Comparison of ENCODE assay signal across 8 cellular contexts in genomic region chr12:65741662-65742480, GRCh38.
DNase-seq lines count a peak whose midpoint lies in the region; ATAC-seq and TF ChIP-seq lines count a peak whose summit lies in the region.

No MANE protein-coding gene starts in this region.

- DNase-seq in AG04449 (ENCODE audit: low read depth, low spot score) (no peak), SK-N-SH (peak; percentile 40), coronary artery (ENCODE audit: low spot score) (no peak), left lobe of liver (ENCODE audit: low spot score) (no peak), OCI-M1 (lab: John Stamatoyannopoulos, UW) (no peak)
- peak; percentile 32 for DNase-seq in stimulated activated CD8-positive, alpha-beta memory T cell treated with anti-CD3 and anti-CD28 coated beads, Interleukin-4, amount 100 ng/mL, for 48 hours
- DNase-seq in effector CD4-positive, alpha-beta T cell = no peak

- no peak for TF ChIP-seq RAD21 in SK-N-SH (IDR thresholded peaks at IDR 0.05; ENCODE audit: low read length)

- H3F3A ChIP-seq in SK-N-SH (replicated peaks; ENCODE audit: insufficient read depth) = peaks cover 29% of the 10 kb centered on the region

- peak overlapping the region; percentile 64; the same call in 1 of the 2 replicates for H2AFZ ChIP-seq in SK-N-SH (ENCODE audit: low read depth)

- TF ChIP-seq CTCF in AG04449 (IDR thresholded peaks at IDR 0.05; ENCODE audit: insufficient read depth, low read length, missing control alignments) (no peak), SK-N-SH (IDR thresholded peaks at IDR 0.05) (0 out of 2 replicates have a peak, but pooled peaks have one; percentile 5), coronary artery (IDR thresholded peaks at IDR 0.05) (no peak)

- no peaks in the 10 kb centered on the region for H3K9me2 ChIP-seq in SK-N-SH

- CTCF ChIA-PET in AG04449 (lab: Yijun Ruan, JAX) = interaction anchor here (0.9 to 1.6 kb wide), 6 partner anchors 10 to 294 kb away, joined by 3 to 6 read pairs (median 3); no protein-coding TSS in a partner anchor
- CTCF ChIA-PET in SK-N-SH (lab: Yijun Ruan, JAX) = no interaction called here

- peak overlapping the region; percentile 95 for H3K4me2 ChIP-seq in SK-N-SH

- no peaks in the 10 kb centered on the region for H4K20me1 ChIP-seq in SK-N-SH (ENCODE audit: insufficient read depth)

- POLR2A ChIA-PET in AG04449 (lab: Yijun Ruan, JAX) = interaction anchor here (0.8 to 2.7 kb wide), 16 partner anchors 13 to 430 kb away, joined by 3 to 14 read pairs (median 3); partner anchors contain the start of gene HMGA2
- POLR2A ChIA-PET in SK-N-SH (lab: Yijun Ruan, JAX) = no interaction called here

- 2% methylated on average over 67 of the region's 83 CpGs for WGBS in SK-N-SH (ENCODE audit: low lambda C conversion rate)

- no peaks in the 10 kb centered on the region for H3K9me3 ChIP-seq in SK-N-SH

- peak overlapping the region; percentile 72 to 92 for H3K27ac ChIP-seq in SK-N-SH (ENCODE audit: low read depth in 2 of 2, low read length in 1 of 2)
- no peak overlapping the region for H3K27ac ChIP-seq in coronary artery

- no peaks in the 10 kb centered on the region for H3K27me3 ChIP-seq in SK-N-SH (ENCODE audit: insufficient read depth)

- TF ChIP-seq EP300 in SK-N-SH (IDR thresholded peaks at IDR 0.05; ENCODE audit: borderline replicate concordance in 1 of 2, low read depth in 1 of 2, low read length in 1 of 2) = no peak; a peak in 1 of 4 replicates

- H3K4me3 ChIP-seq in AG04449 (ENCODE audit: low read depth, low read length) = peak overlapping the region; percentile 64
- peak overlapping the region; percentile 63 to 78 for H3K4me3 ChIP-seq in SK-N-SH (ENCODE audit: low read depth in 2 of 2, low read length in 1 of 2)
- H3K4me3 ChIP-seq in coronary artery = peak overlapping the region; percentile 79

- 0 out of 2 replicates have a peak, but pooled peaks cover 5% of the 10 kb centered on the region for H3K79me2 ChIP-seq in SK-N-SH (ENCODE audit: insufficient read depth)

- peak; percentile 17 for ATAC-seq in GM21367 (IDR thresholded peaks at IDR 0.05; ENCODE audit: unreplicated experiment)
- peak; percentile 11 for ATAC-seq in left lobe of liver

- 0 out of 4 replicates have a peak, but pooled peaks cover 0 to 3% of the 10 kb centered on the region in 2 experiments for H3K4me1 ChIP-seq in SK-N-SH (ENCODE audit: control insufficient read depth in 1 of 2, insufficient read depth in 2 of 2, low read depth in 1 of 2, low read length in 1 of 2)

- peak overlapping the region; percentile 93 for H3K9ac ChIP-seq in SK-N-SH

- H3K36me3 ChIP-seq in SK-N-SH (replicated peaks in 1 of 2; ENCODE audit: control insufficient read depth in 1 of 2, insufficient read depth in 2 of 2, low read length in 1 of 2) = no peaks in the 10 kb centered on the region

TF ChIP-seq in SK-N-SH, 30 proteins besides CTCF, POLR2A, EP300 and RAD21:
- TF ChIP-seq, protein P1, sequence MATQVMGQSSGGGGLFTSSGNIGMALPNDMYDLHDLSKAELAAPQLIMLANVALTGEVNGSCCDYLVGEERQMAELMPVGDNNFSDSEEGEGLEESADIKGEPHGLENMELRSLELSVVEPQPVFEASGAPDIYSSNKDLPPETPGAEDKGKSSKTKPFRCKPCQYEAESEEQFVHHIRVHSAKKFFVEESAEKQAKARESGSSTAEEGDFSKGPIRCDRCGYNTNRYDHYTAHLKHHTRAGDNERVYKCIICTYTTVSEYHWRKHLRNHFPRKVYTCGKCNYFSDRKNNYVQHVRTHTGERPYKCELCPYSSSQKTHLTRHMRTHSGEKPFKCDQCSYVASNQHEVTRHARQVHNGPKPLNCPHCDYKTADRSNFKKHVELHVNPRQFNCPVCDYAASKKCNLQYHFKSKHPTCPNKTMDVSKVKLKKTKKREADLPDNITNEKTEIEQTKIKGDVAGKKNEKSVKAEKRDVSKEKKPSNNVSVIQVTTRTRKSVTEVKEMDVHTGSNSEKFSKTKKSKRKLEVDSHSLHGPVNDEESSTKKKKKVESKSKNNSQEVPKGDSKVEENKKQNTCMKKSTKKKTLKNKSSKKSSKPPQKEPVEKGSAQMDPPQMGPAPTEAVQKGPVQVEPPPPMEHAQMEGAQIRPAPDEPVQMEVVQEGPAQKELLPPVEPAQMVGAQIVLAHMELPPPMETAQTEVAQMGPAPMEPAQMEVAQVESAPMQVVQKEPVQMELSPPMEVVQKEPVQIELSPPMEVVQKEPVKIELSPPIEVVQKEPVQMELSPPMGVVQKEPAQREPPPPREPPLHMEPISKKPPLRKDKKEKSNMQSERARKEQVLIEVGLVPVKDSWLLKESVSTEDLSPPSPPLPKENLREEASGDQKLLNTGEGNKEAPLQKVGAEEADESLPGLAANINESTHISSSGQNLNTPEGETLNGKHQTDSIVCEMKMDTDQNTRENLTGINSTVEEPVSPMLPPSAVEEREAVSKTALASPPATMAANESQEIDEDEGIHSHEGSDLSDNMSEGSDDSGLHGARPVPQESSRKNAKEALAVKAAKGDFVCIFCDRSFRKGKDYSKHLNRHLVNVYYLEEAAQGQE (IDR thresholded peaks at IDR 0.05; ENCODE audit: low read depth, low read length) = no peak
- TF ChIP-seq MXI1 (IDR thresholded peaks at IDR 0.05; ENCODE audit: low read depth, low read length) (no peak), FOXM1 (IDR thresholded peaks at IDR 0.05; ENCODE audit: low read depth) (0 out of 2 replicates have a peak, but pooled peaks have one; percentile 12), TAF1 (IDR thresholded peaks at IDR 0.05; ENCODE audit: borderline replicate concordance, low read depth, low read length) (0 out of 2 replicates have a peak, but pooled peaks have one; percentile 32)
- TF ChIP-seq, protein P2, sequence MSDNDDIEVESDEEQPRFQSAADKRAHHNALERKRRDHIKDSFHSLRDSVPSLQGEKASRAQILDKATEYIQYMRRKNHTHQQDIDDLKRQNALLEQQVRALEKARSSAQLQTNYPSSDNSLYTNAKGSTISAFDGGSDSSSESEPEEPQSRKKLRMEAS (IDR thresholded peaks at IDR 0.05; ENCODE audit: low read depth) = peak; percentile 10; the same call in 1 of the 2 replicates
TF ChIP-seq in SK-N-SH: peak in this region for 3.

Comparison
In these comparisons a context has a peak if more than half of its experiments do, and no peak if none do; other contexts are left out.
1. DNase-seq: peak in SK-N-SH (single experiment) and stimulated activated CD8-positive, alpha-beta memory T cell treated with anti-CD3 and anti-CD28 coated beads, Interleukin-4, amount 100 ng/mL, for 48 hours (single experiment); none in AG04449 (single experiment), coronary artery (single experiment), left lobe of liver (single experiment), OCI-M1 (single experiment) and effector CD4-positive, alpha-beta T cell (single experiment).
2. H3K27ac ChIP-seq: peak in SK-N-SH (2 of 2); none in coronary artery (0 of 2).
3. Peak in every context shown above with its lines, with median percentiles within 50 percentile points of each other: H3K4me3 ChIP-seq.